ENCODE assay signal across 12 cellular contexts in genomic region chr2:17901246-17901645, GRCh38. TPM values are rescaled to one million over a fixed set of nuclear protein-coding genes. Genes with fewer than 3 reads are reported as not detected.
DNase-seq lines count a peak whose midpoint lies in the region; ATAC-seq and TF ChIP-seq lines count a peak whose summit lies in the region.
"Had no signal": no experiment of that assay in that cellular context is flagged by ENCODE, and none has a peak within 500 bp of the region (broad histone marks: within the 10 kb centered on the region; RNA-seq: fewer than 3 reads in every experiment).

No MANE protein-coding gene starts in this region.

- in situ Hi-C loops in IMR-90 (cut with MboI; ENCODE audit: low sequenced_read_pairs), result no loop called here
- in situ Hi-C loops in mammary epithelial cell (cut with MboI; ENCODE audit: low sequenced_read_pairs in 2 of 2), result no loop called here

- no peaks in the 10 kb centered on the region for H3K27me3 ChIP-seq in IMR-90 (ENCODE audit: control insufficient read depth, insufficient read depth, low read length)
- no peaks in the 10 kb centered on the region for H3K27me3 ChIP-seq in mammary epithelial cell (ENCODE audit: insufficient read depth, low read length)
- H3K27me3 ChIP-seq: tibial nerve had no signal

- peak; percentile 77 for DNase-seq in COR-L47 (lab: John Stamatoyannopoulos, UW)
- no peak for DNase-seq in IMR-90
- DNase-seq in NCI-H345 treated with DMSO at 0.1 percent for 48 hours (lab: John Stamatoyannopoulos, UW; ENCODE audit: unreplicated experiment), result peak; percentile 99
- DNase-seq in mammary epithelial cell, result peak; percentile 87
- no peak for DNase-seq in SKM-1 treated with dmso at 0.1 percent for 144 hours (lab: John Stamatoyannopoulos, UW; ENCODE audit: unreplicated experiment)
- no peak for DNase-seq in cortex of kidney (lab: John Stamatoyannopoulos, UW)
- DNase-seq in stimulated activated CD8-positive, alpha-beta memory T cell treated with anti-CD3 and anti-CD28 coated beads, Interleukin-4, amount 100 ng/mL, for 48 hours, result no peak
- no peak for DNase-seq in mesenteric fat pad (ENCODE audit: low spot score)
- DNase-seq: activated T-cell treated with anti-CD3 and anti-CD28 coated beads, Interleukin-2, amount 50 U/mL, for 48 hours; KG1 had no signal

- H3K9ac ChIP-seq in IMR-90 (ENCODE audit: low read depth, low read length) (no peak overlapping the region), mammary epithelial cell (ENCODE audit: insufficient read depth, low read length) (no peak overlapping the region)

- no peak overlapping the region for H4K5ac ChIP-seq in IMR-90 (ENCODE audit: low read depth, low read length)

- POLR2A ChIA-PET in IMR-90 (lab: Charles Lee; ENCODE audit: unreplicated experiment), result no interaction called here

- no peak overlapping the region for H4K8ac ChIP-seq in IMR-90 (ENCODE audit: low read depth in 2 of 2, low read length in 2 of 2)

- no peak overlapping the region for H4K91ac ChIP-seq in IMR-90 (ENCODE audit: insufficient read depth, low read depth, low read length)

- no peak for ATAC-seq in IMR-90 (ENCODE audit: low read depth)
- ATAC-seq: natural killer cell treated with Interleukin-12 subunit alpha and Interleukin-12 subunit beta and Interleukin-15 and Interleukin-18, amount 100 ng/mL, for 72 hours had no signal

- 0 out of 2 replicates have a peak overlapping the region, but pooled peaks have one; percentile 15 for H3K23ac ChIP-seq in IMR-90 (ENCODE audit: low read depth, low read length)

- H2BK5ac ChIP-seq in IMR-90 (ENCODE audit: low read depth, low read length, poor library complexity, severe bottlenecking), result no peak overlapping the region

- no TSS peak for BruUV-seq in IMR-90 (replicated peaks; lab: Mats Ljungman, UMichigan)
- no TSS peak for BruUV-seq in mammary epithelial cell (replicated peaks; lab: Mats Ljungman, UMichigan)

- H2AFZ ChIP-seq in IMR-90 (replicated peaks; ENCODE audit: low read length, poor library complexity) (peak overlapping the region; percentile 58), mammary epithelial cell (ENCODE audit: low read depth, low read length) (peak overlapping the region; percentile 18)

- peaks cover 0 to 6% of the 10 kb centered on the region in 2 experiments; a peak in 2 of 4 replicates for H3K79me1 ChIP-seq in IMR-90 (ENCODE audit: low read depth in 1 of 2, low read length in 2 of 2)

- H3K14ac ChIP-seq in IMR-90 (replicated peaks; ENCODE audit: low read depth, low read length), result no peak overlapping the region

- no peak for TF ChIP-seq POLR2A in IMR-90 (IDR thresholded peaks at IDR 0.05; ENCODE audit: low read depth, low read length)

- H3K4ac ChIP-seq in IMR-90 (ENCODE audit: low read depth, low read length), result no peak overlapping the region

- no peaks in the 10 kb centered on the region for H3K9me1 ChIP-seq in IMR-90 (ENCODE audit: insufficient read depth, low read length)

- H3K4me1 ChIP-seq in IMR-90 (ENCODE audit: control insufficient read depth, insufficient read depth, low read length), result no peaks in the 10 kb centered on the region
- H3K4me1 ChIP-seq in mammary epithelial cell (ENCODE audit: insufficient read depth, low read length), result peaks cover 19% of the 10 kb centered on the region

- H2BK15ac ChIP-seq in IMR-90 (ENCODE audit: low read depth, low read length), result no peak overlapping the region

- no peaks in the 10 kb centered on the region for H3K36me3 ChIP-seq in IMR-90 (ENCODE audit: control insufficient read depth, insufficient read depth, low read length)
- no peaks in the 10 kb centered on the region for H3K36me3 ChIP-seq in mammary epithelial cell (ENCODE audit: insufficient read depth, low read length)
- H3K36me3 ChIP-seq: tibial nerve had no signal

- H3K4me3 ChIP-seq in IMR-90 (ENCODE audit: insufficient read depth, low read depth, low read length) (no peak overlapping the region), mammary epithelial cell (replicated peaks in 1 of 3; ENCODE audit: insufficient read depth in 1 of 3, low read depth in 2 of 3, low read length in 3 of 3) (no peak overlapping the region)
- H3K4me3 ChIP-seq: tibial nerve had no signal

- WGBS in IMR-90 (ENCODE audit: extremely low coverage in 2 of 2, insufficient read length in 1 of 2), 2 experiments, result 24% methylated on average over 4 of the region's 5 CpGs; no CpG with 5 or more reads in 1 of the 2 experiments
- WGBS in mammary epithelial cell (ENCODE audit: low coverage, missing lambda C conversion rate), result 0% methylated on average over 5 of the region's 5 CpGs

- dilution Hi-C loops in IMR-90 (cut with HindIII; ENCODE audit: low sequenced_read_pairs, unreplicated experiment) (no loop called here), mammary epithelial cell (cut with HindIII; ENCODE audit: low sequenced_read_pairs) (no loop called here)

- H2AK9ac ChIP-seq in IMR-90 (replicated peaks; ENCODE audit: low read depth, low read length, poor library complexity), result peak overlapping the region; percentile 19

- H3K56ac ChIP-seq in IMR-90 (ENCODE audit: extremely low read depth, insufficient read depth, low read length), result no peak overlapping the region

- no peaks in the 10 kb centered on the region for H3K79me2 ChIP-seq in mammary epithelial cell (ENCODE audit: insufficient read depth, low read length)

- H3K4me2 ChIP-seq in IMR-90 (ENCODE audit: low read depth, low read length) (no peak overlapping the region), mammary epithelial cell (ENCODE audit: insufficient read depth, low read depth, low read length) (no peak overlapping the region)

- CTCF ChIA-PET in IMR-90 (lab: Yijun Ruan, JAX), result no interaction called here
- CTCF ChIA-PET in mammary epithelial cell (lab: Charles Lee; ENCODE audit: low non-redundant PET), result no interaction called here

- H2BK120ac ChIP-seq in IMR-90 (ENCODE audit: low read depth, low read length), result no peak overlapping the region

- H3K9me3 ChIP-seq in IMR-90 (ENCODE audit: control insufficient read depth, insufficient read depth, low read length) (no peaks in the 10 kb centered on the region), mammary epithelial cell (replicated peaks; ENCODE audit: insufficient read depth, low read length) (no peaks in the 10 kb centered on the region)
- H3K9me3 ChIP-seq: tibial nerve had no signal

- TF ChIP-seq CTCF in IMR-90 (conservative IDR thresholded peaks at IDR 0.05; ENCODE audit: low read depth, low read length) (no peak), mammary epithelial cell (conservative IDR thresholded peaks at IDR 0.05 in 1 of 2, IDR thresholded peaks at IDR 0.05 in 1 of 2; ENCODE audit: extremely low read depth in 1 of 2, insufficient read depth in 1 of 2, low read depth in 1 of 2, low read length in 2 of 2) (no peak)

- intact Hi-C loops in IMR-90 (cut with micrococcal nuclease), result no loop called here
- intact Hi-C loops in mammary epithelial cell (cut with micrococcal nuclease), result no loop called here

- no peak for TF ChIP-seq RAD21 in IMR-90 (IDR thresholded peaks at IDR 0.05; ENCODE audit: low read length)

- H2AK5ac ChIP-seq in IMR-90 (ENCODE audit: low read depth, low read length), result no peak overlapping the region

- H2BK20ac ChIP-seq in IMR-90 (ENCODE audit: low read depth, low read length), result no peak overlapping the region

- H3K18ac ChIP-seq in IMR-90 (ENCODE audit: low read depth, low read length), result no peak overlapping the region

- H4K20me1 ChIP-seq in IMR-90 (ENCODE audit: insufficient read depth, low read length), result peaks cover 4% of the 10 kb centered on the region; the same call in 1 of the 2 replicates
- no peaks in the 10 kb centered on the region for H4K20me1 ChIP-seq in mammary epithelial cell (ENCODE audit: insufficient read depth, low read length)

- H3K27ac ChIP-seq in IMR-90 (ENCODE audit: insufficient read depth, low read length) (no peak overlapping the region), mammary epithelial cell (ENCODE audit: insufficient read depth, low read depth, low read length) (no peak overlapping the region)
- H3K27ac ChIP-seq: tibial nerve had no signal

TF ChIP-seq in IMR-90, 13 proteins besides CTCF, POLR2A, EP300 and RAD21 (continues in another document):
- TF ChIP-seq BHLHE40 (IDR thresholded peaks at IDR 0.05; ENCODE audit: low read depth, low read length) (no peak), NFE2L2 (IDR thresholded peaks at IDR 0.05; ENCODE audit: low read depth, low read length) (no peak), ELK1 (IDR thresholded peaks at IDR 0.05; ENCODE audit: borderline replicate concordance, low read depth, low read length) (no peak), RCOR1 (IDR thresholded peaks at IDR 0.05; ENCODE audit: insufficient replicate concordance, low read length) (no peak), MXI1 (IDR thresholded peaks at IDR 0.05; ENCODE audit: borderline replicate concordance, low read depth, low read length) (no peak), CEBPB (IDR thresholded peaks at IDR 0.05; ENCODE audit: low read depth, low read length) (no peak), FOS (IDR thresholded peaks at IDR 0.05; ENCODE audit: low read depth, low read length) (no peak), SMC3 (IDR thresholded peaks at IDR 0.05; ENCODE audit: low read depth, low read length) (no peak), CHD1 (IDR thresholded peaks at IDR 0.05; ENCODE audit: low read depth, low read length) (no peak), MAFK (IDR thresholded peaks at IDR 0.05; ENCODE audit: low read depth, low read length) (no peak), USF2 (IDR thresholded peaks at IDR 0.05; ENCODE audit: low read depth, low read length) (no peak)

RNA-seq across cellular contexts. Expression of gene KCNS3, which starts 22.8 kb away (rescaled TPM):
- total RNA-seq in IMR-90 (2012; rRNA removed), result 4.3 and 5.3 TPM in 2 replicates
- polyA plus RNA-seq in IMR-90 (2012; rRNA removed), result 2.0 and 2.9 TPM in 2 replicates
- 0.83 and 0.95 TPM in 2 replicates for polyA plus RNA-seq in IMR-90 (2012; cell fraction: cytosol; rRNA removed)
- polyA plus RNA-seq in IMR-90 (2012; cell fraction: nucleus; rRNA removed; ENCODE audit: low replicate concordance), result 1.4 and 2.4 TPM in 2 replicates
- 1 to 10 TPM; 2.5 to 8.0 TPM for total RNA-seq in mammary epithelial cell
- 3.8 TPM for polyA plus RNA-seq in mammary epithelial cell
- polyA minus RNA-seq in mammary epithelial cell, result 2.2 TPM
- total RNA-seq in mesenteric fat pad, result 1.1 TPM
- total RNA-seq: natural killer cell treated with Interleukin-12 subunit alpha and Interleukin-12 subunit beta and Interleukin-15 and Interleukin-18, amount 100 ng/mL, for 72 hours had no signal

Comparison
In these comparisons a context has a peak if more than half of its experiments do, and no peak if none do; other contexts are left out.
1. DNase-seq: peak in COR-L47 (single experiment), NCI-H345 treated with DMSO at 0.1 percent for 48 hours (single experiment) and mammary epithelial cell (single experiment); none in IMR-90 (single experiment), SKM-1 treated with dmso at 0.1 percent for 144 hours (single experiment), cortex of kidney (single experiment), stimulated activated CD8-positive, alpha-beta memory T cell treated with anti-CD3 and anti-CD28 coated beads, Interleukin-4, amount 100 ng/mL, for 48 hours (single experiment) and mesenteric fat pad (single experiment).